In genomic region chr13:98476106-98476505, GRCh38 we compare ENCODE assay signal across 8 cellular contexts.
DNase-seq lines count a peak whose midpoint lies in the region; ATAC-seq, FAIRE-seq and TF ChIP-seq lines count a peak whose summit lies in the region.

No MANE protein-coding gene starts in this region.

- H3K4me1 Mint-ChIP-seq in WTC11 = peaks cover 63% of the 10 kb centered on the region
- peaks cover 54% of the 10 kb centered on the region for H3K4me1 Mint-ChIP-seq in endodermal cell

- H3K27me3 Mint-ChIP-seq in WTC11 (ENCODE audit: low read depth) = no peaks in the 10 kb centered on the region
- H3K27me3 Mint-ChIP-seq in endodermal cell (ENCODE audit: insufficient read depth) = no peaks in the 10 kb centered on the region

- peak overlapping the region; percentile 97 for H3K27ac Mint-ChIP-seq in WTC11
- peak overlapping the region; percentile 71 for H3K27ac Mint-ChIP-seq in endodermal cell

- TF ChIP-seq CTCF in WTC11 (IDR thresholded peaks at IDR 0.05) = no peak
- no peak for TF ChIP-seq CTCF in endodermal cell (conservative IDR thresholded peaks at IDR 0.05)

- H3K4me3 Mint-ChIP-seq in WTC11 = peak overlapping the region; percentile 58
- no peak overlapping the region for H3K4me3 Mint-ChIP-seq in endodermal cell

- H3K27me3 ChIP-seq in endodermal cell (ENCODE audit: control insufficient read depth, insufficient read depth, low read length, poor library complexity, severe bottlenecking) = no peaks in the 10 kb centered on the region

- peaks cover 31% of the 10 kb centered on the region for H3K36me3 Mint-ChIP-seq in WTC11
- H3K36me3 Mint-ChIP-seq in endodermal cell (ENCODE audit: low read depth) = peaks cover 47% of the 10 kb centered on the region

- H3K9me3 ChIP-seq in endodermal cell (ENCODE audit: control insufficient read depth, low read length) = no peaks in the 10 kb centered on the region

- DNase-seq in WTC11 (ENCODE audit: low spot score) = peak; percentile 80
- peak; percentile 92 for DNase-seq in endodermal cell
- DNase-seq in stimulated activated CD4-positive, alpha-beta T cell treated with anti-CD3 and anti-CD28 coated beads, Interleukin-4, amount 100 ng/mL, for 24 hours = peak; percentile 64
- no peak for DNase-seq in dedifferentiated amniotic fluid mesenchymal stem cell (ENCODE audit: extremely low spot score)
- DNase-seq in HTR-8/SVneo (ENCODE audit: insufficient read length, low spot score) = no peak
- DNase-seq in NCI-H1092 (lab: John Stamatoyannopoulos, UW) = no peak

- H3K27ac ChIP-seq in endodermal cell (ENCODE audit: low read depth, low read length) = peak overlapping the region; percentile 44

- POLR2A ChIA-PET in WTC11 (lab: Charles Lee) = no interaction called here

- H3K9me3 Mint-ChIP-seq in WTC11 = no peaks in the 10 kb centered on the region
- no peaks in the 10 kb centered on the region for H3K9me3 Mint-ChIP-seq in endodermal cell

- H3K36me3 ChIP-seq in endodermal cell (ENCODE audit: control insufficient read depth, insufficient read depth, low read length) = peaks cover 38% of the 10 kb centered on the region

- FAIRE-seq in HTR-8/SVneo (lab: Jason Lieb, UNC) = no peak

- no peak overlapping the region for H3K9ac ChIP-seq in endodermal cell (ENCODE audit: extremely low read depth, low read length, poor library complexity, severe bottlenecking)

- CTCF ChIA-PET in WTC11 (lab: Charles Lee) = interaction anchor here (1.1 to 1.7 kb wide), 6 partner anchors 8 to 364 kb away, joined by 4 to 8 read pairs (median 6); no protein-coding TSS in a partner anchor

- peaks cover 28% of the 10 kb centered on the region for H3K4me1 ChIP-seq in endodermal cell (ENCODE audit: control insufficient read depth, insufficient read depth, low read length)

- no peak overlapping the region for H3K4me3 ChIP-seq in endodermal cell (ENCODE audit: low read length)

- ATAC-seq in GM19023 (IDR thresholded peaks at IDR 0.05; ENCODE audit: unreplicated experiment) = peak; percentile 35
- peak; percentile 35 for ATAC-seq in HG02938 (IDR thresholded peaks at IDR 0.05; ENCODE audit: unreplicated experiment)
- ATAC-seq in WTC11 = peak; percentile 20

- 11 to 25% methylated on average over 3 to 5 of the region's 5 CpGs for WGBS in endodermal cell (ENCODE audit: insufficient coverage in 1 of 2, insufficient read length in 1 of 2), 2 experiments

TF ChIP-seq in WTC11, 78 proteins besides CTCF, POLR2A, EP300 and RAD21:
- no peak for TF ChIP-seq ZNF281 (CRISPR knock-in tag; IDR thresholded peaks at IDR 0.05)
- TF ChIP-seq E2F4 (CRISPR knock-in tag; IDR thresholded peaks at IDR 0.05; ENCODE audit: borderline replicate concordance, low read depth) = no peak
- TF ChIP-seq NFATC4 (CRISPR knock-in tag; IDR thresholded peaks at IDR 0.05) = no peak
- TF ChIP-seq ETV6 (CRISPR knock-in tag; IDR thresholded peaks at IDR 0.05) = peak; percentile 52; the same call in 1 of the 2 replicates
- TF ChIP-seq FOXP1 (CRISPR knock-in tag; IDR thresholded peaks at IDR 0.05; ENCODE audit: borderline replicate concordance) = no peak
- TF ChIP-seq PRRX2 (CRISPR knock-in tag; IDR thresholded peaks at IDR 0.05) = no peak

Comparison
In these comparisons a context has a peak if more than half of its experiments do, and no peak if none do; other contexts are left out.
1. DNase-seq: peak in WTC11 (single experiment), endodermal cell (single experiment) and stimulated activated CD4-positive, alpha-beta T cell treated with anti-CD3 and anti-CD28 coated beads, Interleukin-4, amount 100 ng/mL, for 24 hours (single experiment); none in dedifferentiated amniotic fluid mesenchymal stem cell (single experiment), HTR-8/SVneo (single experiment) and NCI-H1092 (single experiment).
2. Peak in every context shown above with its lines, with median percentiles within 50 percentile points of each other: ATAC-seq.